ENCODE assay signal across 18 cellular contexts in the genomic region with DNA sequence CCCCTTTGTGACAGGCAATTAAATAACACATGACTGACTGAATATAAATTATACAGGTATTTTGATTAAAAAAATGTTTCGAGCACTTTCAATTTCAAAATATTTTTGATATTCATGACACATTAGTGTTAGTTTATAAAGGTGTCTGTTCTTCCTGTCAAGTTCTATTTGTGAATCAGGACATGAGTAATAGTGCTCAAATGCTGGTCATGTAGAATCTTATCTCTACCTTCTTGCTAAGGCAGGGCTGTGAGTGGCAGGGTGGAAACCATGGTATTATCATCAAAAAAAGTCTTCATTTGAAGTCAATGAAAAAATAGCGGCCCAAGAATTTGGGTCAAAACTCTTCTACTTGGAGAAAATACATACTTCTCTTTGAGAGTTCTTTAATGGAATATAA.
"Had no signal": no experiment of that assay in that cellular context is flagged by ENCODE, and none has a peak within 500 bp of the region (broad histone marks: within the 10 kb centered on the region; RNA-seq: fewer than 3 reads in every experiment).

No MANE protein-coding gene starts in this region.

- H3K27me3 ChIP-seq: esophagus squamous epithelium, neutrophil, right atrium auricular region, sigmoid colon, stomach, transverse colon had no signal

- H3K9me3 Mint-ChIP-seq: naive thymus-derived CD8-positive, alpha-beta T cell had no signal

- H3K36me3 ChIP-seq: esophagus squamous epithelium, neutrophil, right atrium auricular region, sigmoid colon, stomach, thoracic aorta, transverse colon had no signal

- H3K27ac ChIP-seq: esophagus squamous epithelium, neutrophil, right atrium auricular region, sigmoid colon, skin epidermis, stomach, thoracic aorta, transverse colon had no signal

- H3K4me1 Mint-ChIP-seq: immature natural killer cell; naive thymus-derived CD8-positive, alpha-beta T cell; stimulated activated naive B cell treated with anti-CD40 and anti-IgM and Interleukin-4, amounts not matched to agents 10 μg/mL and 1 μg/mL and 100 μg/mL, for 72 hours had no signal

- ATAC-seq: left lobe of liver; mucosa of descending colon; naive thymus-derived CD8-positive, alpha-beta T cell; stimulated activated naive B cell treated with anti-CD40 and anti-IgM and Interleukin-4, amounts not matched to agents 10 μg/mL and 1 μg/mL and 100 μg/mL, for 72 hours had no signal

- DNase-seq: effector memory CD4-positive, alpha-beta T cell; esophagus squamous epithelium; foreskin fibroblast; immature natural killer cell; mucosa of descending colon; naive thymus-derived CD8-positive, alpha-beta T cell; sigmoid colon; stimulated activated CD4-positive, alpha-beta T cell treated with anti-CD3 and anti-CD28 coated beads, Interleukin-2, amount 100 ng/mL, for 24 hours; stimulated activated CD4-positive, alpha-beta T cell treated with anti-CD3 and anti-CD28 coated beads, Interleukin-4, amount 100 ng/mL, for 4 hours; stimulated activated naive B cell treated with anti-CD40 and anti-IgM and Interleukin-4, amounts not matched to agents 10 μg/mL and 1 μg/mL and 100 μg/mL, for 72 hours; stomach; substantia nigra; transverse colon had no signal

- H3K9me3 ChIP-seq: esophagus squamous epithelium, mucosa of descending colon, neutrophil, right atrium auricular region, sigmoid colon, stomach, thoracic aorta, transverse colon had no signal

- H3K4me3 Mint-ChIP-seq: immature natural killer cell; naive thymus-derived CD8-positive, alpha-beta T cell; stimulated activated naive B cell treated with anti-CD40 and anti-IgM and Interleukin-4, amounts not matched to agents 10 μg/mL and 1 μg/mL and 100 μg/mL, for 72 hours had no signal

- H3K27ac Mint-ChIP-seq: immature natural killer cell; naive thymus-derived CD8-positive, alpha-beta T cell; stimulated activated naive B cell treated with anti-CD40 and anti-IgM and Interleukin-4, amounts not matched to agents 10 μg/mL and 1 μg/mL and 100 μg/mL, for 72 hours had no signal

- H3K4me3 ChIP-seq: esophagus squamous epithelium, mucosa of descending colon, right atrium auricular region, sigmoid colon, skin epidermis, stomach, thoracic aorta, transverse colon had no signal

- H3K36me3 Mint-ChIP-seq: immature natural killer cell; naive thymus-derived CD8-positive, alpha-beta T cell; stimulated activated naive B cell treated with anti-CD40 and anti-IgM and Interleukin-4, amounts not matched to agents 10 μg/mL and 1 μg/mL and 100 μg/mL, for 72 hours had no signal

- H3K4me1 ChIP-seq: esophagus squamous epithelium, right atrium auricular region, stomach, transverse colon had no signal
